ENCODE assay signal across 8 cellular contexts in the genomic region with DNA sequence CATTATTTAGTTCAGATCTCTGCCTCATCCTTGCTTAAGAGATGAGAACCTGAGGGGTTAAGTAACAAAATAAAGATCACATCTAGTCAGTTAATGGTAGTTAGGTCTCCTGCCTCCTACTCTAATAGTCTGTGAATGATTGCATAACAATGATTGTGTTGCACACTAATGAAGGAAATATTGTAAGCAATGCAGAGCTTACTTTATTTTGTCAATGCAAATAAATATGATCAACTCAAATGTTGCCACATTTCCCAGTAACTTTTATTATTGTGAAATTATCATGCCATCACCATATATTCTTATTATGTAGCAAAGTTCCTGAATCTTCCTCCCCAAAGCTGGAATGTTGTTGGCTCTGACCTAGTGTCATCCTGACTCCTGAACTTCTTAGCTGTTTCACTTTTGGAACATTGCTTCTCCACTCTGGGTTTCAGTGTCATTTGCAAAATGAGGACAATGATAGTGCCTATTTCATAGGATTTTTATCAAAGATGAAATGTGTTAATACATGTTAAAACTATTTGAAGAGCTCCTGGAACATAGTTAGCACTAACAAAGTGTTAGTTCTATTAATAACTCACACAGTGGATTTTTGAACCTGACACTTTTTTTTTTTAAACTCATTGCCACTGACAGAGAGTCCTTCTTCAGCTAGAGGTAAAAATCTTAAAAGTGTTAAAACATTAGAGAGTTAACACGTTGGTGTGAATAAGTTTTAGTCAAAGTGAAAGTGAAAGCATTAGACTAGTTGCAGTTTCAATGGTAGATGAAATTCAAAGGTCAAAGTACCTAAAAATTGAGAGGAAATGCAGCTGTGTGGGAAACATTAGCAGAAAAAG. TPM values are rescaled to one million over a fixed set of nuclear protein-coding genes. Genes with fewer than 3 reads are reported as not detected.
DNase-seq lines count a peak whose midpoint lies in the region; ATAC-seq and TF ChIP-seq lines count a peak whose summit lies in the region.

No MANE protein-coding gene starts in this region.

- no peak overlapping the region for H3K27ac ChIP-seq in stomach

- TF ChIP-seq EP300 in stomach (IDR thresholded peaks at IDR 0.05): no peak

- intact Hi-C loops in left ventricle myocardium superior (cut with micrococcal nuclease) (no loop called here), Right ventricle myocardium inferior (cut with DNase I) (no loop called here), stomach (cut with DNase I; ENCODE audit: low total_unique reads) (no loop called here)

- TF ChIP-seq CTCF in mesothelial cell of epicardium (IDR thresholded peaks at IDR 0.05; ENCODE audit: unreplicated experiment) (no peak), stomach (IDR thresholded peaks at IDR 0.05) (no peak)

- H3K4me3 ChIP-seq in stomach: no peak overlapping the region

- no peak overlapping the region for H3K27ac Mint-ChIP-seq in mesothelial cell of epicardium

- no peaks in the 10 kb centered on the region for H3K36me3 Mint-ChIP-seq in mesothelial cell of epicardium

- no peak overlapping the region for H3K4me3 Mint-ChIP-seq in mesothelial cell of epicardium

- no peaks in the 10 kb centered on the region for H3K27me3 Mint-ChIP-seq in mesothelial cell of epicardium (ENCODE audit: low read depth)

- H3K9me3 ChIP-seq in stomach: no peaks in the 10 kb centered on the region

- no peaks in the 10 kb centered on the region for H3K36me3 ChIP-seq in stomach

- H3K4me1 Mint-ChIP-seq in mesothelial cell of epicardium: no peaks in the 10 kb centered on the region

- ATAC-seq in left ventricle myocardium superior (peak; percentile 31), Right ventricle myocardium inferior (no peak), HG02943 (IDR thresholded peaks at IDR 0.05; ENCODE audit: low read depth, unreplicated experiment) (peak; percentile 86)

- no peaks in the 10 kb centered on the region for H3K27me3 ChIP-seq in stomach

- no peaks in the 10 kb centered on the region for H3K4me1 ChIP-seq in stomach

- TF ChIP-seq POLR2A in stomach (IDR thresholded peaks at IDR 0.05): no peak

- 1 to 13% (median 7%) methylated on average over 1 of the region's 1 CpG for WGBS in stomach, 5 donors

- peaks cover 4% of the 10 kb centered on the region for H3K9me3 Mint-ChIP-seq in mesothelial cell of epicardium

- no peak for DNase-seq in left ventricle myocardium superior
- DNase-seq in Right ventricle myocardium inferior (ENCODE audit: missing footprints): no peak
- DNase-seq in SW480 (ENCODE audit: low spot score): peak; percentile 25
- DNase-seq in amniotic stem cell (lab: John Stamatoyannopoulos, UW): no peak
- DNase-seq in mesothelial cell of epicardium (ENCODE audit: low spot score in 2 of 2, unreplicated experiment in 2 of 2): no peak
- no peak for DNase-seq in stomach
- no peak for DNase-seq in superior temporal gyrus (ENCODE audit: extremely low spot score)

RNA-seq across cellular contexts. Expression of gene GABRA4, which starts 17.2 kb away (rescaled TPM):
- total RNA-seq in left ventricle myocardium superior: 16.5 TPM
- total RNA-seq in Right ventricle myocardium inferior: 3.8 TPM
- not detected in 3 replicates for total RNA-seq in mesothelial cell of epicardium
- under 1 TPM in 1 of 5 donors, not detected in 4; 0.37 TPM for total RNA-seq in stomach
- under 1 TPM in 1 of 3 donors, not detected in 2; 0.05 TPM for polyA plus RNA-seq in stomach

RNA-seq across cellular contexts. Expression of gene GABRB1, which starts 20.8 kb away (rescaled TPM):
- 4.0 TPM for total RNA-seq in left ventricle myocardium superior
- 1.0 TPM for total RNA-seq in Right ventricle myocardium inferior
- total RNA-seq in mesothelial cell of epicardium: not detected in 3 replicates
- 1 to 10 TPM in 1 of 5 donors, not detected in 4; 2.8 TPM for total RNA-seq in stomach
- polyA plus RNA-seq in stomach: not detected
